Comparison of ENCODE assay signal across 8 cellular contexts in genomic region chr3:44976002-44976815, GRCh38. TPM values are rescaled to one million over a fixed set of nuclear protein-coding genes. Genes with fewer than 3 reads are reported as not detected.
DNase-seq lines count a peak whose midpoint lies in the region; ATAC-seq and TF ChIP-seq lines count a peak whose summit lies in the region.

Gene EXOSC7 (plus strand): TSS chr3:44976244. CDS start chr3:44976278, 34 bp downstream.
Gene ZDHHC3 (minus strand): TSS chr3:44976174. CDS start chr3:44959436, 16,738 bp downstream.

- H4K20me1 ChIP-seq in GM23338 (replicated peaks; ENCODE audit: insufficient read depth): peaks cover 48% of the 10 kb centered on the region

- peak within 1 kb of the TSS; percentile 89 for H3K9ac ChIP-seq in SK-N-MC (ENCODE audit: insufficient read length)

- peak within 1 kb of the TSS; percentile 98 for H3K4me2 ChIP-seq in GM23338

- peaks cover 9% of the 10 kb centered on the region for H3K4me1 ChIP-seq in GM23338 (ENCODE audit: insufficient read depth)
- H3K4me1 ChIP-seq in gastroesophageal sphincter: peaks cover 0 to 51% (median 18%) of the 10 kb centered on the region in 3 donors

- no peaks in the 10 kb centered on the region; the same call in 2 of the 3 replicates for H3K36me3 Mint-ChIP-seq in GM23338 (ENCODE audit: low read depth)
- peaks cover 6% of the 10 kb centered on the region for H3K36me3 Mint-ChIP-seq in activated naive CD4-positive, alpha-beta T cell treated with anti-CD3 and anti-CD28 coated beads for 36 hours (ENCODE audit: low read depth)

- CTCF ChIA-PET in activated naive CD4-positive, alpha-beta T cell treated with anti-CD3 and anti-CD28 coated beads for 36 hours (lab: Charles Lee): interaction anchor here (1.0 to 1.7 kb wide), 6 partner anchors 11 to 64 kb away, joined by 3 to 4 read pairs (median 4); no protein-coding TSS in a partner anchor

- TF ChIP-seq CTCF in GM23338 (conservative IDR thresholded peaks at IDR 0.05; ENCODE audit: low read depth in 2 of 2) (no peak), gastroesophageal sphincter (IDR thresholded peaks at IDR 0.05) (peak in 1 of 4 experiments; percentile 44)

- peak within 1 kb of the TSS; percentile 99 for H2AFZ ChIP-seq in GM23338

- ATAC-seq in GM23338: peak; percentile 80
- ATAC-seq in gastroesophageal sphincter: peak; percentile 91

- in situ Hi-C loops in G401 (cut with HindIII; ENCODE audit: low sequenced_read_pairs): no loop called here

- H3K9me2 ChIP-seq in GM23338 (ENCODE audit: insufficient read depth): no peaks in the 10 kb centered on the region

- H3K27me3 Mint-ChIP-seq in GM23338 (ENCODE audit: insufficient read depth, low read depth, poor library complexity): peaks cover 10% of the 10 kb centered on the region
- H3K27me3 Mint-ChIP-seq in activated naive CD4-positive, alpha-beta T cell treated with anti-CD3 and anti-CD28 coated beads for 36 hours (ENCODE audit: low read depth): no peaks in the 10 kb centered on the region

- WGBS in gastroesophageal sphincter (ENCODE audit: low coverage in 1 of 2), 2 donors: 0% methylated on average over 5 to 7 of the region's 82 CpGs

- intact Hi-C loops in activated naive CD4-positive, alpha-beta T cell treated with anti-CD3 and anti-CD28 coated beads for 36 hours (cut with micrococcal nuclease): loop anchor here (1.0 to 2.0 kb wide), 4 partner anchors 20 to 638 kb away; partner anchors contain the start of genes LARS2, TCAIM and ZNF197

- H3K4me3 ChIP-seq in GM23338 (peak within 1 kb of the TSS; percentile 83), SK-N-MC (peak within 1 kb of the TSS; percentile 87), gastroesophageal sphincter (peak within 1 kb of the TSS; percentile 73 to 90)

- no peaks in the 10 kb centered on the region for H3K9me3 Mint-ChIP-seq in GM23338
- no peaks in the 10 kb centered on the region for H3K9me3 Mint-ChIP-seq in activated naive CD4-positive, alpha-beta T cell treated with anti-CD3 and anti-CD28 coated beads for 36 hours

- no peaks in the 10 kb centered on the region for H3K9me3 ChIP-seq in SK-N-MC (ENCODE audit: low read depth, low read length)
- no peaks in the 10 kb centered on the region for H3K9me3 ChIP-seq in gastroesophageal sphincter

- H3K27ac Mint-ChIP-seq in GM23338: peak within 1 kb of the TSS; percentile 99
- H3K27ac Mint-ChIP-seq in activated naive CD4-positive, alpha-beta T cell treated with anti-CD3 and anti-CD28 coated beads for 36 hours: peak within 1 kb of the TSS; percentile 84

- no peaks in the 10 kb centered on the region for H3K36me3 ChIP-seq in GM23338 (ENCODE audit: insufficient read depth)
- no peaks in the 10 kb centered on the region; the same call in 1 of the 2 replicates for H3K36me3 ChIP-seq in SK-N-MC (ENCODE audit: insufficient read depth, low read length)
- no peaks in the 10 kb centered on the region for H3K36me3 ChIP-seq in gastroesophageal sphincter

- peak; percentile 69 to 71 for TF ChIP-seq POLR2A in gastroesophageal sphincter (IDR thresholded peaks at IDR 0.05)

- TF ChIP-seq EP300 in gastroesophageal sphincter (IDR thresholded peaks at IDR 0.05): no peak

- peak within 1 kb of the TSS; percentile 81 for H3K27ac ChIP-seq in GM23338 (ENCODE audit: low read depth)
- H3K27ac ChIP-seq in SK-N-MC: no peak within 1 kb of the TSS
- peak within 1 kb of the TSS; percentile 68 to 95 (median 88) for H3K27ac ChIP-seq in gastroesophageal sphincter
- H3K27ac ChIP-seq in substantia nigra (ENCODE audit: low read depth, low read length, poor library complexity, severe bottlenecking): peak within 1 kb of the TSS; percentile 68

- H3K79me2 ChIP-seq in GM23338 (replicated peaks; ENCODE audit: insufficient read depth): peaks cover 96% of the 10 kb centered on the region

- H3K27me3 ChIP-seq in GM23338 (ENCODE audit: insufficient read depth) (no peaks in the 10 kb centered on the region), gastroesophageal sphincter (no peaks in the 10 kb centered on the region)

- no peaks in the 10 kb centered on the region for H3F3A ChIP-seq in GM23338 (replicated peaks; ENCODE audit: low read depth)

- peak within 1 kb of the TSS; percentile 99 for H3K4me3 Mint-ChIP-seq in GM23338
- peak within 1 kb of the TSS; percentile 96 for H3K4me3 Mint-ChIP-seq in activated naive CD4-positive, alpha-beta T cell treated with anti-CD3 and anti-CD28 coated beads for 36 hours

- H3K4me1 Mint-ChIP-seq in GM23338: peaks cover 29% of the 10 kb centered on the region
- peaks cover 59% of the 10 kb centered on the region for H3K4me1 Mint-ChIP-seq in activated naive CD4-positive, alpha-beta T cell treated with anti-CD3 and anti-CD28 coated beads for 36 hours (ENCODE audit: low read depth)

- DNase-seq in G401 (ENCODE audit: low spot score) (peak; percentile 85), GM23338 (ENCODE audit: low spot score) (peak; percentile 90), LHCN-M2 (ENCODE audit: low read depth) (peak; percentile 80), SK-N-MC (ENCODE audit: low read depth, low spot score) (no peak), nucleus accumbens (lab: John Stamatoyannopoulos, UW) (peak in 55 of 56 donors; percentile 49 to 92 (median 79)), substantia nigra (lab: John Stamatoyannopoulos, UW) (peak; percentile 31 to 90 (median 78))
- peak; percentile 87 for DNase-seq in activated naive CD4-positive, alpha-beta T cell treated with anti-CD3 and anti-CD28 coated beads for 36 hours

TF ChIP-seq in GM23338, 12 proteins besides CTCF, POLR2A, EP300 and RAD21 (continues in another document):
- TF ChIP-seq CREB1 (CRISPR knock-in tag; IDR thresholded peaks at IDR 0.05; ENCODE audit: low read depth): peak; percentile 96

RNA-seq across cellular contexts. Expression of gene EXOSC7, which starts in this region (rescaled TPM):
- total RNA-seq in G401 (2014; rRNA removed; shearing (Covaris generic)): 66.9 and 78.1 TPM in 2 replicates
- total RNA-seq in GM23338 (2014; rRNA removed; shearing (Covaris generic)): 84.8 and 99.4 TPM in 2 replicates
- polyA plus RNA-seq in GM23338 (2016; fragmentation: Nextera tagmentation; extraction: Ambion mirVana): 114 and 120 TPM in 2 replicates
- total RNA-seq in LHCN-M2 (2014; rRNA removed) (53.7 and 58.7 TPM in 2 replicates), gastroesophageal sphincter (10 to 100 TPM; 40.6 to 52.8 (median 46.0) TPM)
- 61.4 TPM for polyA plus RNA-seq in LHCN-M2 (2012)
- total RNA-seq in activated naive CD4-positive, alpha-beta T cell treated with anti-CD3 and anti-CD28 coated beads for 36 hours: 10 to 100 TPM; 61.4 to 64.7 TPM

RNA-seq across cellular contexts. Expression of gene ZDHHC3, which starts in this region (rescaled TPM):
- total RNA-seq in G401 (2014; rRNA removed; shearing (Covaris generic)): 93.2 and 98.2 TPM in 2 replicates
- 71.7 and 84.2 TPM in 2 replicates for total RNA-seq in GM23338 (2014; rRNA removed; shearing (Covaris generic))
- polyA plus RNA-seq in GM23338 (2016; fragmentation: Nextera tagmentation; extraction: Ambion mirVana): 27.5 and 28.9 TPM in 2 replicates
- total RNA-seq in LHCN-M2 (2014; rRNA removed): 50.1 and 61.3 TPM in 2 replicates
- 61.0 TPM for polyA plus RNA-seq in LHCN-M2 (2012)
- total RNA-seq in activated naive CD4-positive, alpha-beta T cell treated with anti-CD3 and anti-CD28 coated beads for 36 hours: 10 to 100 TPM; 29.5 to 31.0 TPM
- total RNA-seq in gastroesophageal sphincter: 10 to 100 TPM; 66.6 to 91.2 (median 78.5) TPM
